Comparison of ENCODE assay signal across 18 cellular contexts in the genomic region with DNA sequence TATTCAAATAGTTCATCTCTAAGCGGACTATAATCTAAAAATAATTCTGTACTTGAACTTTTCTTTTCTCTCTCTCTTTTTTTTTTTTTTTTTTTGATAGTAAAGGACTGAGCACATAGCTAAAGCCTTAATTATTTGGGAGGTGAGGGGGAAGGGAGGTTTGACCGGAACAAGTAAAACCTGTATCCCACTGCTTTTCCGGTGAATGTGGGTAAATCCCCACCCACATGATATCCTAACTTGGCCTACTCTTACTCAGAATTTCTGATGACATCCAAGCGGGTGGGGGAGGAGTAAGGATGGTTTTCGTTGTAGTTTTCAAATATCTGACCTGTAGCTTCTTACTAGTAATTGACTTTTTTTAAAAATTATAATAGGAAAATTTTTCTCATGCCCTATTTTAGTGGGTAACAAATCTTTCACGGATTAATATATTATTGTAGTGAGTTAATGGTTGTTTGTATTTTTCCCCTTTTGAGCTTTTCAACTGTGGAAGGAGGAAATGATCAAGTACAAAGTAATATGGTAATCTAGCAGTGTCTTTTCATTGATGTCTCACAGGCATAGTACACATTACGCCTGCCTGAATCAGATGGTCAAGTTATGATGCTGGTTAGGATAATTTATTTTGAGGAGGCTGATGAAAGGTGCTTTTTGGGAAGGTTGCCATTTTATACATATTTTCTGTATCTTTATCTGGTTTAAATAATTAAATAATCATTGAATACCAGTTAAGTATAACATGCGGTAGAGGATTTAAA. TPM values are rescaled to one million over a fixed set of nuclear protein-coding genes. Genes with fewer than 3 reads are reported as not detected.
DNase-seq lines count a peak whose midpoint lies in the region; ATAC-seq, FAIRE-seq and TF ChIP-seq lines count a peak whose summit lies in the region.
"Had no signal": no experiment of that assay in that cellular context is flagged by ENCODE, and none has a peak within 500 bp of the region (broad histone marks: within the 10 kb centered on the region; RNA-seq: fewer than 3 reads in every experiment).

No MANE protein-coding gene starts in this region.

- TF ChIP-seq EP300 in HepG2 (IDR thresholded peaks at IDR 0.05; ENCODE audit: low read depth in 2 of 2, low read length in 2 of 2) (no peak), HepG2 (CRISPR knock-in tag; IDR thresholded peaks at IDR 0.05; ENCODE audit: borderline replicate concordance) (no peak)

- H3K27me3 ChIP-seq in tibial artery (no peaks in the 10 kb centered on the region), HepG2 (ENCODE audit: control insufficient read depth in 1 of 2, insufficient read depth in 2 of 2, low read length in 2 of 2) (peaks cover 0 to 6% of the 10 kb centered on the region in 2 experiments; a peak in 1 of 5 replicates)

- no peak overlapping the region for H3K4me2 ChIP-seq in HepG2 (ENCODE audit: low read depth, low read length)

- peak; percentile 47 for DNase-seq in stimulated activated CD4-positive, alpha-beta T cell treated with anti-CD3 and anti-CD28 coated beads, Interleukin-15, amount 100 ng/mL, for 24 hours
- no peak for DNase-seq in stimulated activated CD4-positive, alpha-beta T cell treated with anti-CD3 and anti-CD28 coated beads, Interleukin-4, amount 100 ng/mL, for 1 hour
- DNase-seq in activated T-cell treated with anti-CD3 and anti-CD28 coated beads, Interleukin-2, amount 50 U/mL, for 48 hours, result peak; percentile 29 to 34
- DNase-seq in iPS-NIHi11 (ENCODE audit: low spot score) (peak; percentile 36), tibial artery (no peak), HepG2 (ENCODE audit: low spot score) (no peak), HK-2 (ENCODE audit: unreplicated experiment) (no peak), NCI-H526 (lab: John Stamatoyannopoulos, UW) (no peak)
- DNase-seq: amygdala; BE2C; DND-41; effector memory CD4-positive, alpha-beta T cell; KG1; left ventricle myocardium superior; NCI-H1694 treated with DMSO at 0.1 percent for 48 hours; NCI-H774 had no signal

- FAIRE-seq in HepG2 (lab: Jason Lieb, UNC), result no peak

- no peak for TF ChIP-seq RAD21 in HepG2 (CRISPR knock-in tag; IDR thresholded peaks at IDR 0.05)

- no peak for TF ChIP-seq CTCF in tibial artery (IDR thresholded peaks at IDR 0.05)
- TF ChIP-seq CTCF in HepG2 (CRISPR knock-in tag; IDR thresholded peaks at IDR 0.05), result no peak

- no peak overlapping the region for H3K9ac ChIP-seq in HepG2 (ENCODE audit: insufficient read depth, low read depth, low read length)

- H3K4me1 ChIP-seq in tibial artery (peaks cover 0 to 6% (median 3%) of the 10 kb centered on the region in 4 donors), HepG2 (ENCODE audit: insufficient read depth, low read length) (peaks cover 58% of the 10 kb centered on the region)
- H3K4me1 ChIP-seq: BE2C had no signal

- POLR2A ChIA-PET in HepG2 (lab: Yijun Ruan, JAX), result interaction anchor here (1.7 kb wide), 2 partner anchors 23 to 106 kb away, joined by 4 to 13 read pairs; no protein-coding TSS in a partner anchor

- peak overlapping the region; percentile 97 to 99 for H3K27ac ChIP-seq in tibial artery
- no peak overlapping the region for H3K27ac ChIP-seq in HepG2 (ENCODE audit: extremely low read length, insufficient read depth, low read length)
- H3K27ac ChIP-seq: SK-N-MC had no signal

- H2AFZ ChIP-seq in HepG2 (ENCODE audit: low read length), result no peak overlapping the region

- peaks cover 56% of the 10 kb centered on the region for H3K79me2 ChIP-seq in HepG2 (ENCODE audit: insufficient read depth, low read length)

- H3K36me3 ChIP-seq in tibial artery (peaks cover 0 to 11% (median 6%) of the 10 kb centered on the region in 3 donors), HepG2 (replicated peaks in 1 of 2; ENCODE audit: control insufficient read depth in 1 of 2, insufficient read depth in 2 of 2, low read length in 2 of 2) (peaks cover 2 to 14% of the 10 kb centered on the region in 2 experiments; a peak in 4 of 5 replicates)
- H3K36me3 ChIP-seq: BE2C had no signal

- no peak for ATAC-seq in HepG2
- ATAC-seq: activated CD4-positive, CD25-positive, alpha-beta regulatory T cell treated with anti-CD3 and anti-CD28 coated beads, Interleukin-2, amount 50 U/mL, for 24 hours; left ventricle myocardium superior had no signal

- H3K9me3 ChIP-seq in tibial artery, result no peaks in the 10 kb centered on the region
- no peaks in the 10 kb centered on the region for H3K9me3 ChIP-seq in HepG2 (ENCODE audit: low read length)
- H3K9me3 ChIP-seq: BE2C had no signal

- H4K20me1 ChIP-seq in HepG2 (ENCODE audit: insufficient read depth, low read length), result peaks cover 22% of the 10 kb centered on the region

- in situ Hi-C loops in HepG2 (cut with HindIII; ENCODE audit: extremely low pct_ligation_motif_present, low pct_unique_long_range_greater_than_20kb), result loop anchor here (5.0 to 10.0 kb wide), 2 partner anchors 148 to 371 kb away; no protein-coding TSS in a partner anchor

- intact Hi-C loops in tibial artery (cut with DNase I; ENCODE audit: low total_unique reads), result loop anchor here (5.0 to 10.0 kb wide), 2 partner anchors 283 to 701 kb away; partner anchors contain the start of gene CAST
- intact Hi-C loops in HepG2 (cut with micrococcal nuclease; ENCODE audit: unreplicated experiment), result loop anchor here (5.0 to 10.0 kb wide), 3 partner anchors 51 to 333 kb away; no protein-coding TSS in a partner anchor

- WGBS in HepG2 (ENCODE audit: low lambda C conversion rate), result 95% methylated on average over 8 of the region's 8 CpGs

- no peak for TF ChIP-seq POLR2A in HepG2 (IDR thresholded peaks at IDR 0.05; ENCODE audit: insufficient read depth in 1 of 2, low read depth in 2 of 2, low read length in 2 of 2)

- CTCF ChIA-PET in HepG2 (lab: Yijun Ruan, JAX; ENCODE audit: low intra/inter-chr PET ratio, low total read pairs), result no interaction called here

- H3K4me3 ChIP-seq in tibial artery (no peak overlapping the region), HepG2 (replicated peaks in 1 of 3; ENCODE audit: insufficient read depth in 1 of 3, low read depth in 2 of 3, low read length in 3 of 3) (no peak overlapping the region)
- H3K4me3 ChIP-seq: SK-N-MC had no signal

- no TSS peak for BruUV-seq in HepG2 (replicated peaks; lab: Mats Ljungman, UMichigan)

TF ChIP-seq in HepG2, 621 proteins besides CTCF, POLR2A, EP300 and RAD21:
- no peak for TF ChIP-seq FUBP1 (CRISPR knock-in tag; IDR thresholded peaks at IDR 0.05; ENCODE audit: borderline replicate concordance)
- TF ChIP-seq ZNF670 (CRISPR knock-in tag; IDR thresholded peaks at IDR 0.05; ENCODE audit: borderline replicate concordance), result no peak
- no peak for TF ChIP-seq ZNF83 (CRISPR knock-in tag; IDR thresholded peaks at IDR 0.05; ENCODE audit: borderline replicate concordance)
- no peak for TF ChIP-seq PRMT3 (CRISPR knock-in tag; IDR thresholded peaks at IDR 0.05; ENCODE audit: borderline replicate concordance, low read depth)
- TF ChIP-seq ISX (CRISPR knock-in tag; conservative IDR thresholded peaks at IDR 0.05), result no peak
- no peak for TF ChIP-seq SP2 (CRISPR knock-in tag; IDR thresholded peaks at IDR 0.05)
- no peak for TF ChIP-seq HCFC1 (IDR thresholded peaks at IDR 0.05; ENCODE audit: low read depth, low read length)
- TF ChIP-seq MIXL1 (CRISPR knock-in tag; IDR thresholded peaks at IDR 0.05), result no peak

RNA-seq across cellular contexts. Expression of gene ELL2, which starts 2.2 kb away (rescaled TPM):
- total RNA-seq in HepG2 (2016; rRNA removed; fragmentation: Illumina TruSeq; extraction: Trizol), result 64.5 and 78.9 TPM in 2 replicates
- 19.2 and 20.4 TPM in 2 replicates for total RNA-seq in HepG2 (2016; cell fraction: cytosol; rRNA removed; fragmentation: Illumina TruSeq; extraction: Trizol; ENCODE audit: low read depth)
- total RNA-seq in HepG2 (2016; cell fraction: insoluble cytoplasmic fraction; rRNA removed; fragmentation: Illumina TruSeq; extraction: Trizol), result 69.3 and 74.8 TPM in 2 replicates
- total RNA-seq in HepG2 (2016; cell fraction: membrane; rRNA removed; fragmentation: Illumina TruSeq; extraction: Trizol), result 73.2 and 75.4 TPM in 2 replicates
- total RNA-seq in HepG2 (2016; cell fraction: nucleus; rRNA removed; fragmentation: Illumina TruSeq; extraction: Trizol), result 121 and 123 TPM in 2 replicates
- 75.7 and 97.1 TPM in 2 replicates for polyA plus RNA-seq in HepG2 (2011; rRNA removed)
- polyA plus RNA-seq in HepG2 (2011; cell fraction: cytosol; rRNA removed), result 40.8 and 54.3 TPM in 2 replicates
- 68.9 and 74.9 TPM in 2 replicates for polyA plus RNA-seq in HepG2 (2011; cell fraction: nucleus; rRNA removed)
- polyA plus RNA-seq in HepG2 (2012), result 87.7 and 101 TPM in 2 replicates
- polyA plus RNA-seq in HepG2 (2016; cell fraction: cytosol; fragmentation: Illumina TruSeq; extraction: Trizol; ENCODE audit: low read depth), result 13.4 and 15.1 TPM in 2 replicates
- 81.1 and 83.2 TPM in 2 replicates for polyA plus RNA-seq in HepG2 (2016; cell fraction: insoluble cytoplasmic fraction; fragmentation: Illumina TruSeq; extraction: Trizol; ENCODE audit: low read depth)
- 49.0 and 50.1 TPM in 2 replicates for polyA plus RNA-seq in HepG2 (2016; cell fraction: membrane; fragmentation: Illumina TruSeq; extraction: Trizol; ENCODE audit: low read depth)
- 115 and 124 TPM in 2 replicates for polyA plus RNA-seq in HepG2 (2016; cell fraction: nucleus; fragmentation: Illumina TruSeq; extraction: Trizol; ENCODE audit: insufficient read depth, low read depth)
- 37.6 and 93.4 TPM in 2 replicates for polyA minus RNA-seq in HepG2 (2011; rRNA and poly(A)+ RNA removed; ENCODE audit: low replicate concordance)
- 82.9 and 96.7 TPM in 2 replicates for polyA minus RNA-seq in HepG2 (2011; cell fraction: cytosol; rRNA and poly(A)+ RNA removed)
- 685 and 799 TPM in 2 replicates for polyA minus RNA-seq in HepG2 (2011; cell fraction: nucleus; rRNA and poly(A)+ RNA removed)

Comparison
In these comparisons a context has a peak if more than half of its experiments do, and no peak if none do; other contexts are left out.
1. DNase-seq: peak in stimulated activated CD4-positive, alpha-beta T cell treated with anti-CD3 and anti-CD28 coated beads, Interleukin-15, amount 100 ng/mL, for 24 hours (single experiment), activated T-cell treated with anti-CD3 and anti-CD28 coated beads, Interleukin-2, amount 50 U/mL, for 48 hours (2 of 2) and iPS-NIHi11 (single experiment); none in stimulated activated CD4-positive, alpha-beta T cell treated with anti-CD3 and anti-CD28 coated beads, Interleukin-4, amount 100 ng/mL, for 1 hour (single experiment), tibial artery (0 of 2), HepG2 (single experiment), HK-2 (single experiment) and NCI-H526 (0 of 2).